In genomic region chr1:151968058-151968457, GRCh38 we compare ENCODE assay signal across 8 cellular contexts. TPM values are rescaled to one million over a fixed set of nuclear protein-coding genes. Genes with fewer than 3 reads are reported as not detected.
DNase-seq lines count a peak whose midpoint lies in the region; ATAC-seq, FAIRE-seq and TF ChIP-seq lines count a peak whose summit lies in the region.

No MANE protein-coding gene starts in this region.

- intact Hi-C loops in activated CD4-positive, alpha-beta T cell treated with anti-CD3 and anti-CD28 coated beads for 36 hours (cut with DNase I, micrococcal nuclease) = loop anchor here (1.0 to 10.0 kb wide), 6 partner anchors 29 to 217 kb away; no protein-coding TSS in a partner anchor
- intact Hi-C loops in endothelial cell of umbilical vein (cut with micrococcal nuclease) = loop anchor here (1.0 kb wide), 6 partner anchors 24 to 79 kb away; no protein-coding TSS in a partner anchor

- H4K20me1 ChIP-seq in endothelial cell of umbilical vein (replicated peaks; ENCODE audit: control insufficient read depth, extremely low read depth, insufficient read depth, low read length) = no peaks in the 10 kb centered on the region

- peaks cover 21% of the 10 kb centered on the region for H3K4me1 ChIP-seq in endothelial cell of umbilical vein (ENCODE audit: control insufficient read depth, extremely low read depth, insufficient read depth, low read length)

- H3K79me2 ChIP-seq in endothelial cell of umbilical vein (ENCODE audit: control insufficient read depth, insufficient read depth, low read length) = no peaks in the 10 kb centered on the region

- DNase-seq in NB4 (ENCODE audit: low read depth) (peak; percentile 72), endothelial cell of umbilical vein (ENCODE audit: low read depth, low spot score) (peak; percentile 56), neural crest cell (ENCODE audit: low read depth, low spot score) (no peak), hepatic stellate cell (ENCODE audit: low spot score) (no peak)
- peak; percentile 63 for DNase-seq in activated CD4-positive, alpha-beta T cell treated with anti-CD3 and anti-CD28 coated beads for 36 hours

- no peaks in the 10 kb centered on the region for H3K27me3 Mint-ChIP-seq in activated CD4-positive, alpha-beta T cell treated with anti-CD3 and anti-CD28 coated beads for 36 hours
- peaks cover 3% of the 10 kb centered on the region for H3K27me3 Mint-ChIP-seq in neural crest cell (ENCODE audit: low read depth)

- TF ChIP-seq CTCF in GM12872 (IDR thresholded peaks at IDR 0.05; ENCODE audit: insufficient read depth, low read depth, low read length) = peak; percentile 81
- TF ChIP-seq CTCF in NB4 (IDR thresholded peaks at IDR 0.05; ENCODE audit: low read depth, low read length) = peak; percentile 75
- peak; percentile 55 to 60 for TF ChIP-seq CTCF in endothelial cell of umbilical vein (IDR thresholded peaks at IDR 0.05; ENCODE audit: extremely low read depth in 1 of 2, insufficient read depth in 1 of 2, low read depth in 1 of 2, low read length in 2 of 2)
- TF ChIP-seq CTCF in neural crest cell (conservative IDR thresholded peaks at IDR 0.05) = peak; percentile 70

- no TSS peak for BruUV-seq in endothelial cell of umbilical vein (replicated peaks; lab: Mats Ljungman, UMichigan)

- FAIRE-seq in endothelial cell of umbilical vein (lab: Jason Lieb, UNC) = peak; percentile 68

- H3K36me3 Mint-ChIP-seq in activated CD4-positive, alpha-beta T cell treated with anti-CD3 and anti-CD28 coated beads for 36 hours (ENCODE audit: low read depth) = no peaks in the 10 kb centered on the region
- H3K36me3 Mint-ChIP-seq in neural crest cell (ENCODE audit: low read depth) = no peaks in the 10 kb centered on the region

- ATAC-seq in activated CD4-positive, alpha-beta T cell treated with anti-CD3 and anti-CD28 coated beads for 36 hours = peak; percentile 78
- no peak for ATAC-seq in GM19324 (IDR thresholded peaks at IDR 0.05; ENCODE audit: low FRiP score, unreplicated experiment)
- ATAC-seq in GM21390 (IDR thresholded peaks at IDR 0.05; ENCODE audit: unreplicated experiment) = no peak

- H3K4me3 ChIP-seq in NB4 (ENCODE audit: low read depth, low read length) = no peak overlapping the region
- no peak overlapping the region for H3K4me3 ChIP-seq in endothelial cell of umbilical vein (replicated peaks in 1 of 3; ENCODE audit: insufficient read depth in 1 of 3, low read depth in 1 of 3, low read length in 3 of 3)

- no peaks in the 10 kb centered on the region for H3K9me3 ChIP-seq in endothelial cell of umbilical vein (replicated peaks; ENCODE audit: control insufficient read depth, insufficient read depth, low read length)

- TF ChIP-seq POLR2A in NB4 (IDR thresholded peaks at IDR 0.05; ENCODE audit: extremely low read depth, insufficient read length) = no peak
- no peak for TF ChIP-seq POLR2A in endothelial cell of umbilical vein (IDR thresholded peaks at IDR 0.05; ENCODE audit: low read depth, low read length)

- H2AFZ ChIP-seq in endothelial cell of umbilical vein (ENCODE audit: low read depth, low read length) = no peak overlapping the region

- H3K27ac Mint-ChIP-seq in activated CD4-positive, alpha-beta T cell treated with anti-CD3 and anti-CD28 coated beads for 36 hours = no peak overlapping the region
- H3K27ac Mint-ChIP-seq in neural crest cell (ENCODE audit: unreplicated experiment) = no peak overlapping the region

- no peaks in the 10 kb centered on the region for H3K36me3 ChIP-seq in endothelial cell of umbilical vein (ENCODE audit: control insufficient read depth in 2 of 2, extremely low read depth in 1 of 2, insufficient read depth in 2 of 2, low read length in 2 of 2)

- H3K4me2 ChIP-seq in endothelial cell of umbilical vein (ENCODE audit: insufficient read depth, low read length) = no peak overlapping the region

- CTCF ChIA-PET in activated CD4-positive, alpha-beta T cell treated with anti-CD3 and anti-CD28 coated beads for 36 hours (lab: Charles Lee) = interaction anchor here (0.6 to 11.2 kb wide), 28 partner anchors 8 to 217 kb away, joined by 3 to 172 read pairs (median 5); partner anchors contain the start of gene S100A11
- CTCF ChIA-PET in endothelial cell of umbilical vein (lab: Charles Lee) = interaction anchor here (0.6 to 10.9 kb wide), 23 partner anchors 9 to 218 kb away, joined by 3 to 435 read pairs (median 5); partner anchors contain the start of gene S100A10

- POLR2A ChIA-PET in activated CD4-positive, alpha-beta T cell treated with anti-CD3 and anti-CD28 coated beads for 36 hours (lab: Charles Lee) = interaction anchor here (0.5 to 0.6 kb wide), 3 partner anchors 67 to 354 kb away, joined by 3 to 4 read pairs (median 3); no protein-coding TSS in a partner anchor
- POLR2A ChIA-PET in endothelial cell of umbilical vein (lab: Charles Lee) = interaction anchor here (1.3 kb wide), 1 partner anchor 24 kb away, joined by 6 read pairs; no protein-coding TSS in a partner anchor

- no peak overlapping the region for H3K4me3 Mint-ChIP-seq in activated CD4-positive, alpha-beta T cell treated with anti-CD3 and anti-CD28 coated beads for 36 hours
- no peak overlapping the region for H3K4me3 Mint-ChIP-seq in neural crest cell

- no peaks in the 10 kb centered on the region for H3K27me3 ChIP-seq in endothelial cell of umbilical vein (ENCODE audit: control insufficient read depth in 2 of 2, insufficient read depth in 2 of 2, low read length in 2 of 2)

- H3K9me1 ChIP-seq in endothelial cell of umbilical vein (replicated peaks; ENCODE audit: control insufficient read depth, extremely low read depth, insufficient read depth, low read length) = no peaks in the 10 kb centered on the region

- dilution Hi-C loops in endothelial cell of umbilical vein (cut with MboI; ENCODE audit: extremely low pct_ligation_motif_present, low sequenced_read_pairs) = no loop called here

- no peak overlapping the region for H3K27ac ChIP-seq in endothelial cell of umbilical vein (ENCODE audit: insufficient read depth, low read depth, low read length)

- no peaks in the 10 kb centered on the region for H3K9me3 Mint-ChIP-seq in activated CD4-positive, alpha-beta T cell treated with anti-CD3 and anti-CD28 coated beads for 36 hours (ENCODE audit: low read depth)
- no peaks in the 10 kb centered on the region for H3K9me3 Mint-ChIP-seq in neural crest cell

- H3K4me1 Mint-ChIP-seq in activated CD4-positive, alpha-beta T cell treated with anti-CD3 and anti-CD28 coated beads for 36 hours = peaks cover 18% of the 10 kb centered on the region
- peaks cover 7% of the 10 kb centered on the region for H3K4me1 Mint-ChIP-seq in neural crest cell

- H3K9ac ChIP-seq in endothelial cell of umbilical vein (replicated peaks; ENCODE audit: extremely low read depth, insufficient read depth, low read length) = no peak overlapping the region

TF ChIP-seq in endothelial cell of umbilical vein, 7 proteins besides CTCF, POLR2A, EP300 and RAD21:
- TF ChIP-seq MYC (IDR thresholded peaks at IDR 0.05; ENCODE audit: low read depth, low read length) (no peak), FOS (IDR thresholded peaks at IDR 0.05; ENCODE audit: borderline replicate concordance, insufficient read depth, low read length) (no peak), JUN (IDR thresholded peaks at IDR 0.05; ENCODE audit: borderline replicate concordance, insufficient read depth, insufficient read length, low read depth) (no peak), EZH2 (IDR thresholded peaks at IDR 0.05; ENCODE audit: borderline replicate concordance, low read depth, low read length, severe bottlenecking) (no peak), GATA2 (IDR thresholded peaks at IDR 0.05; ENCODE audit: insufficient read depth, insufficient read length, low read depth, low read length) (no peak), POLR2AphosphoS5 (IDR thresholded peaks at IDR 0.05; ENCODE audit: insufficient read depth, low read depth, low read length) (no peak)
- TF ChIP-seq, protein P1, sequence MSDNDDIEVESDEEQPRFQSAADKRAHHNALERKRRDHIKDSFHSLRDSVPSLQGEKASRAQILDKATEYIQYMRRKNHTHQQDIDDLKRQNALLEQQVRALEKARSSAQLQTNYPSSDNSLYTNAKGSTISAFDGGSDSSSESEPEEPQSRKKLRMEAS (IDR thresholded peaks at IDR 0.05; ENCODE audit: insufficient read depth, insufficient read length) = no peak

RNA-seq across cellular contexts. Expression of gene S100A10, which starts 25.6 kb away (rescaled TPM):
- total RNA-seq in activated CD4-positive, alpha-beta T cell treated with anti-CD3 and anti-CD28 coated beads for 36 hours = 100 to 1,000 TPM; 230 to 246 TPM
- total RNA-seq in endothelial cell of umbilical vein = 650 and 779 TPM in 2 replicates
- 56.7 and 76.8 TPM in 2 replicates for polyA plus RNA-seq in endothelial cell of umbilical vein
- polyA plus RNA-seq in endothelial cell of umbilical vein (2011; cell fraction: cytosol; rRNA removed) = 211 and 231 TPM in 2 replicates
- 60.0 and 72.0 TPM in 2 replicates for polyA plus RNA-seq in endothelial cell of umbilical vein (2011; cell fraction: nucleus; rRNA removed)
- 757 and 1,016 TPM in 2 replicates for polyA plus RNA-seq in endothelial cell of umbilical vein (2012)
- 42.6 and 46.3 TPM in 2 replicates for polyA minus RNA-seq in endothelial cell of umbilical vein
- polyA minus RNA-seq in endothelial cell of umbilical vein (2011; cell fraction: cytosol; rRNA and poly(A)+ RNA removed) = 185 TPM
- 19.5 and 23.7 TPM in 2 replicates for polyA minus RNA-seq in endothelial cell of umbilical vein (2011; cell fraction: nucleus; rRNA and poly(A)+ RNA removed)
- total RNA-seq in neural crest cell = 44.8 and 65.6 TPM in 2 replicates

RNA-seq across cellular contexts. Expression of gene THEM4, which starts 58.7 kb away (rescaled TPM):
- 10 to 100 TPM; 23.9 to 26.0 TPM for total RNA-seq in activated CD4-positive, alpha-beta T cell treated with anti-CD3 and anti-CD28 coated beads for 36 hours
- total RNA-seq in endothelial cell of umbilical vein (22.1 and 24.9 TPM in 2 replicates), neural crest cell (21.6 and 23.8 TPM in 2 replicates)
- 19.2 and 22.3 TPM in 2 replicates for polyA plus RNA-seq in endothelial cell of umbilical vein
- polyA plus RNA-seq in endothelial cell of umbilical vein (2011; cell fraction: cytosol; rRNA removed) = 25.6 and 27.1 TPM in 2 replicates
- 28.1 and 38.8 TPM in 2 replicates for polyA plus RNA-seq in endothelial cell of umbilical vein (2011; cell fraction: nucleus; rRNA removed)
- polyA plus RNA-seq in endothelial cell of umbilical vein (2012) = 14.7 and 22.7 TPM in 2 replicates
- 29.5 and 36.2 TPM in 2 replicates for polyA minus RNA-seq in endothelial cell of umbilical vein
- 8.9 TPM for polyA minus RNA-seq in endothelial cell of umbilical vein (2011; cell fraction: cytosol; rRNA and poly(A)+ RNA removed)
- polyA minus RNA-seq in endothelial cell of umbilical vein (2011; cell fraction: nucleus; rRNA and poly(A)+ RNA removed) = 14.1 and 26.0 TPM in 2 replicates

Comparison
In these comparisons a context has a peak if more than half of its experiments do, and no peak if none do; other contexts are left out.
1. DNase-seq: peak in NB4 (single experiment), activated CD4-positive, alpha-beta T cell treated with anti-CD3 and anti-CD28 coated beads for 36 hours (single experiment) and endothelial cell of umbilical vein (single experiment); none in neural crest cell (single experiment) and hepatic stellate cell (single experiment).
2. Peak in every context shown above with its lines, with median percentiles within 50 percentile points of each other: CTCF ChIP-seq.